Comparison of ENCODE assay signal across 22 cellular contexts in genomic region chr5:168663276-168664004, GRCh38.
"Had no signal": no experiment of that assay in that cellular context is flagged by ENCODE, and none has a peak within 500 bp of the region (broad histone marks: within the 10 kb centered on the region; RNA-seq: fewer than 3 reads in every experiment).

No MANE protein-coding gene starts in this region.

- H3K27me3 Mint-ChIP-seq: activated T-cell treated with anti-CD3 and anti-CD28 coated beads, Interleukin-2, amount 50 U/mL, for 24 hours had no signal

- H3K36me3 Mint-ChIP-seq: activated CD8-positive, alpha-beta memory T cell treated with anti-CD3 and anti-CD28 coated beads, Interleukin-2, amount 10 ng/mL, durations not matched to agents 7 days and 5 days; activated naive CD8-positive, alpha-beta T cell had no signal

- H3K4me3 ChIP-seq: MG63, SK-N-MC had no signal

- ATAC-seq: activated CD8-positive, alpha-beta memory T cell treated with anti-CD3 and anti-CD28 coated beads, Interleukin-2, amount 10 ng/mL, durations not matched to agents 7 days and 5 days; Right ventricle myocardium inferior had no signal

- H3K27ac Mint-ChIP-seq: activated CD8-positive, alpha-beta memory T cell treated with anti-CD3 and anti-CD28 coated beads, Interleukin-2, amount 10 ng/mL, durations not matched to agents 7 days and 5 days; activated naive CD4-positive, alpha-beta T cell treated with anti-CD3 and anti-CD28 coated beads for 36 hours; activated naive CD8-positive, alpha-beta T cell; activated T-cell treated with anti-CD3 and anti-CD28 coated beads, Interleukin-2, amount 50 U/mL, for 24 hours; activated T-helper 1 cell treated with anti-CD3 and anti-CD28 coated beads, Interleukin-12 subunit alpha, Interleukin-12 subunit beta, Interleukin-2, Interleukin-4 antibody, amounts not matched to agents 30 ng/mL and 10 ng/mL and 1 ng/mL, durations not matched to agents 14 hours and 24 hours and 36 hours had no signal

- H3K4me3 Mint-ChIP-seq: activated CD8-positive, alpha-beta memory T cell treated with anti-CD3 and anti-CD28 coated beads, Interleukin-2, amount 10 ng/mL, durations not matched to agents 7 days and 5 days; activated naive CD4-positive, alpha-beta T cell treated with anti-CD3 and anti-CD28 coated beads for 36 hours; activated naive CD8-positive, alpha-beta T cell; activated T-cell treated with anti-CD3 and anti-CD28 coated beads, Interleukin-2, amount 50 U/mL, for 24 hours; activated T-helper 1 cell treated with anti-CD3 and anti-CD28 coated beads, Interleukin-12 subunit alpha, Interleukin-12 subunit beta, Interleukin-2, Interleukin-4 antibody, amounts not matched to agents 30 ng/mL and 10 ng/mL and 1 ng/mL, durations not matched to agents 14 hours and 24 hours and 36 hours had no signal

- H3K9me3 Mint-ChIP-seq: activated naive CD4-positive, alpha-beta T cell treated with anti-CD3 and anti-CD28 coated beads for 36 hours; activated T-cell treated with anti-CD3 and anti-CD28 coated beads, Interleukin-2, amount 50 U/mL, for 24 hours; activated T-helper 1 cell treated with anti-CD3 and anti-CD28 coated beads, Interleukin-12 subunit alpha, Interleukin-12 subunit beta, Interleukin-2, Interleukin-4 antibody, amounts not matched to agents 30 ng/mL and 10 ng/mL and 1 ng/mL, durations not matched to agents 14 hours and 24 hours and 36 hours had no signal

- H3K4me1 Mint-ChIP-seq: activated CD8-positive, alpha-beta memory T cell treated with anti-CD3 and anti-CD28 coated beads, Interleukin-2, amount 10 ng/mL, durations not matched to agents 7 days and 5 days had no signal

- H3K9me3 ChIP-seq: MG63 had no signal

- H3K27ac ChIP-seq: brain microvascular endothelial cell, SK-N-MC had no signal

- H3K36me3 ChIP-seq: brain microvascular endothelial cell, MG63 had no signal

- H3K27me3 ChIP-seq: brain microvascular endothelial cell, MG63 had no signal

- DNase-seq: activated CD4-positive, alpha-beta T cell treated with anti-CD3 and anti-CD28 coated beads for 48 hours; activated CD4-positive, alpha-beta T cell treated with anti-CD3 and anti-CD28 coated beads, Interleukin-2, amount 50 U/mL, for 4 hours; activated CD4-positive, CD25-positive, alpha-beta regulatory T cell treated with anti-CD3 and anti-CD28 coated beads, Interleukin-2, amount 50 U/mL, for 72 hours; activated CD8-positive, alpha-beta memory T cell treated with anti-CD3 and anti-CD28 coated beads, Interleukin-2, amount 10 ng/mL, durations not matched to agents 7 days and 5 days; activated gamma-delta T cell; activated naive CD4-positive, alpha-beta T cell treated with anti-CD3 and anti-CD28 coated beads for 36 hours; activated T-cell treated with anti-CD3 and anti-CD28 coated beads, Interleukin-2, amount 50 U/mL, for 24 hours; brain microvascular endothelial cell; cerebellar nuclear complex; MG63; NCI-H1105 treated with DMSO at 0.1 percent for 48 hours; NCI-H146; NCI-H187 treated with DMSO at 0.1 percent for 48 hours; NCI-H2081 treated with DMSO at 0.1 percent for 48 hours; NCI-H446; NCI-H524 treated with DMSO at 0.1 percent for 48 hours; NCI-H774; SW 1271 had no signal
